20 cellular contexts compared by ENCODE assay signal in the genomic region with DNA sequence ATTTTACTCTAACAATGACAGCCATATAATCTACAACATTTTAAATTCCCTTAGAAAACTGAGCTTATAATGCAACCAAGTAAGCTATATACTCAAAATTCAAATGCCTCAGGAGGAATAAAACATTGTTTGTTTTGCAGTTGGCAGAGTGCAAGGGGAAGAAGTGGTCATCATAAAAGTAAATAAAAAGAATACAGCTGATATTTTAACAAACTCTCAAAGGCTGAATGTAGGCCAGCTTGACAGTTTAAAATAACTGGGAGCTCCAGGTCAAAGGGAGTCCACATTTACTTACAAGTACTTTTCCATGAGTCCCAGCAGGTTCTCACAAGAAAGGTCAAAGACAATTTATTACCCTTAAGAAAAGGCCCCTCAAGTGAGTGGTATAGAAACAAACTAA.
"Had no signal": no experiment of that assay in that cellular context is flagged by ENCODE, and none has a peak within 500 bp of the region (broad histone marks: within the 10 kb centered on the region; RNA-seq: fewer than 3 reads in every experiment).

No MANE protein-coding gene starts in this region.

- H3K9me3 ChIP-seq: SK-N-SH had no signal

- H3K9ac ChIP-seq: SK-N-SH had no signal

- ATAC-seq: Panc1 had no signal

- H3K9me2 ChIP-seq: SK-N-SH had no signal

- DNase-seq: KBM-7, MV-4-11, NCI-H1048, NCI-H1105, NCI-H1417, NCI-H1436 treated with DMSO at 0.1 percent for 48 hours, NCI-H1694, NCI-H187 treated with DMSO at 0.1 percent for 48 hours, NCI-H2029 treated with DMSO at 0.1 percent for 48 hours, NCI-H2171 treated with DMSO at 0.1 percent for 48 hours, NCI-H345, NCI-H446 treated with DMSO at 0.1 percent for 48 hours, NCI-H510A treated with DMSO at 0.1 percent for 48 hours, NCI-H526, NCI-H82, SHP77, SK-N-SH, SW 1271 had no signal

- H3K4me2 ChIP-seq: SK-N-SH had no signal

- H3K27ac ChIP-seq: RWPE1 had no signal
